Comparison of ENCODE assay signal across 8 cellular contexts in the genomic region with DNA sequence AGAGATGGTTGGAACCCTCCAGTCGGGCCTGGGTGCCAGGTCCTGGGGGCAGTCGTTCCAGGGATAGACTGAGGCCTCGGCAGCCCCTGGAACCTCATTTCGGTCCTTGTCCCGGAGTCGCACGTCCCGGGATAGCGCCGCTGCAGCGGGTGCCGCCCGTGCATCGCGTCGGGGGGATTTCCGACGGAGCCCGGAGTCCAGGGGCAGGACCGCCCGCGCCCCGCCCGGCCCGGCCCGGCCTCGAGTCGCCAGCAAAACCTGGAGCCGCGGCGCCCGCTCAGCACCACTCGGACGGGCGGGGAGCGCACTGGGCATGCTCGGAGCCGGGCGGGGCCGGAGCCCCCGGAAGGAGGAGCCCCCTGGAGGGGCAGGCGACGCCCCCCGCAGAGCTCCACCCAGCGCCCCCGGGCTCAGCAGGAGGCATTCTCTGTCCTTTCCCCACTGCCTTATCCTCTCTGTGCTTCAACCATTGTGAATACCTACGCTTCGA. TPM values are rescaled to one million over a fixed set of nuclear protein-coding genes. Genes with fewer than 3 reads are reported as not detected.
DNase-seq lines count a peak whose midpoint lies in the region; ATAC-seq and TF ChIP-seq lines count a peak whose summit lies in the region.

No MANE protein-coding gene starts in this region.

- no peaks in the 10 kb centered on the region for H3K9me3 Mint-ChIP-seq in Calu3 (ENCODE audit: low read depth, unreplicated experiment)
- H3K9me3 Mint-ChIP-seq in activated naive CD4-positive, alpha-beta T cell treated with anti-CD3 and anti-CD28 coated beads, Interleukin-2, amount 10 ng/mL, durations not matched to agents 7 days and 5 days = no peaks in the 10 kb centered on the region
- peaks cover 0 to 7% (median 0%) of the 10 kb centered on the region in 11 donors for H3K9me3 Mint-ChIP-seq in naive thymus-derived CD4-positive, alpha-beta T cell

- H3K36me3 ChIP-seq in naive thymus-derived CD4-positive, alpha-beta T cell (ENCODE audit: control insufficient read depth in 2 of 3, insufficient read depth in 3 of 3, low read length in 3 of 3) = no peaks in the 10 kb centered on the region

- peaks cover 0 to 4% of the 10 kb centered on the region in 2 donors for H3K27me3 ChIP-seq in naive thymus-derived CD4-positive, alpha-beta T cell (ENCODE audit: control insufficient read depth in 2 of 2, insufficient read depth in 2 of 2, low read length in 2 of 2)

- peak overlapping the region; percentile 69 for H3K27ac Mint-ChIP-seq in Calu3 (ENCODE audit: unreplicated experiment)
- no peak overlapping the region for H3K27ac Mint-ChIP-seq in activated naive CD4-positive, alpha-beta T cell treated with anti-CD3 and anti-CD28 coated beads, Interleukin-2, amount 10 ng/mL, durations not matched to agents 7 days and 5 days
- no peak overlapping the region for H3K27ac Mint-ChIP-seq in naive thymus-derived CD4-positive, alpha-beta T cell

- TF ChIP-seq POLR2A in GM18505 (IDR thresholded peaks at IDR 0.05; ENCODE audit: borderline replicate concordance, extremely low read depth, insufficient read depth, insufficient read length) = no peak

- H3K9me3 ChIP-seq in naive thymus-derived CD4-positive, alpha-beta T cell (ENCODE audit: control insufficient read depth in 2 of 3, low read length in 3 of 3) = no peaks in the 10 kb centered on the region

- ATAC-seq in omental fat pad (ENCODE audit: low FRiP score) (peak; percentile 87), GM18505 (IDR thresholded peaks at IDR 0.05; ENCODE audit: unreplicated experiment) (no peak), GM19351 (IDR thresholded peaks at IDR 0.05; ENCODE audit: unreplicated experiment) (no peak)
- ATAC-seq in naive thymus-derived CD4-positive, alpha-beta T cell = no peak

- peak; percentile 78 for DNase-seq in Calu3
- peak; percentile 89 for DNase-seq in NCI-H82 (lab: John Stamatoyannopoulos, UW)
- peak; percentile 26 for DNase-seq in fibroblast of pulmonary artery (ENCODE audit: low read depth)
- DNase-seq in omental fat pad (ENCODE audit: low spot score) = peak; percentile 35
- DNase-seq in activated naive CD4-positive, alpha-beta T cell treated with anti-CD3 and anti-CD28 coated beads, Interleukin-2, amount 10 ng/mL, durations not matched to agents 7 days and 5 days = no peak
- DNase-seq in naive thymus-derived CD4-positive, alpha-beta T cell = no peak

- peaks cover 39% of the 10 kb centered on the region for H3K36me3 Mint-ChIP-seq in Calu3 (ENCODE audit: insufficient read depth, unreplicated experiment)
- no peaks in the 10 kb centered on the region for H3K36me3 Mint-ChIP-seq in activated naive CD4-positive, alpha-beta T cell treated with anti-CD3 and anti-CD28 coated beads, Interleukin-2, amount 10 ng/mL, durations not matched to agents 7 days and 5 days
- peaks cover 0 to 5% (median 4%) of the 10 kb centered on the region in 5 donors for H3K36me3 Mint-ChIP-seq in naive thymus-derived CD4-positive, alpha-beta T cell

- peak overlapping the region; percentile 73 for H3K4me3 Mint-ChIP-seq in Calu3 (ENCODE audit: low read depth, unreplicated experiment)
- H3K4me3 Mint-ChIP-seq in activated naive CD4-positive, alpha-beta T cell treated with anti-CD3 and anti-CD28 coated beads, Interleukin-2, amount 10 ng/mL, durations not matched to agents 7 days and 5 days = no peak overlapping the region
- no peak overlapping the region for H3K4me3 Mint-ChIP-seq in naive thymus-derived CD4-positive, alpha-beta T cell

- H3K27ac ChIP-seq in naive thymus-derived CD4-positive, alpha-beta T cell (ENCODE audit: low read depth, low read length) = no peak overlapping the region

- POLR2A ChIA-PET in naive thymus-derived CD4-positive, alpha-beta T cell (lab: Charles Lee) = no interaction called here

- BruUV-seq in Calu3 (replicated peaks; lab: Mats Ljungman, UMichigan) = no TSS peak

- TF ChIP-seq CTCF in Calu3 (IDR thresholded peaks at IDR 0.05; ENCODE audit: unreplicated experiment) (no peak), fibroblast of pulmonary artery (IDR thresholded peaks at IDR 0.05; ENCODE audit: low read length, missing control alignments) (no peak), omental fat pad (IDR thresholded peaks at IDR 0.05) (no peak)

- H3K4me1 Mint-ChIP-seq in Calu3 (ENCODE audit: low read depth, unreplicated experiment) = peaks cover 9% of the 10 kb centered on the region
- peaks cover 6% of the 10 kb centered on the region for H3K4me1 Mint-ChIP-seq in activated naive CD4-positive, alpha-beta T cell treated with anti-CD3 and anti-CD28 coated beads, Interleukin-2, amount 10 ng/mL, durations not matched to agents 7 days and 5 days
- H3K4me1 Mint-ChIP-seq in naive thymus-derived CD4-positive, alpha-beta T cell = peaks cover 7 to 13% (median 8%) of the 10 kb centered on the region in 7 donors

- H3K4me1 ChIP-seq in naive thymus-derived CD4-positive, alpha-beta T cell (ENCODE audit: control insufficient read depth in 2 of 2, insufficient read depth in 2 of 2, low read length in 2 of 2) = no peaks in the 10 kb centered on the region

- intact Hi-C loops in Calu3 (cut with micrococcal nuclease; ENCODE audit: unreplicated experiment) = no loop called here
- intact Hi-C loops in naive thymus-derived CD4-positive, alpha-beta T cell (cut with micrococcal nuclease) = no loop called here

- H3K27me3 Mint-ChIP-seq in Calu3 (ENCODE audit: unreplicated experiment) = no peaks in the 10 kb centered on the region
- H3K27me3 Mint-ChIP-seq in activated naive CD4-positive, alpha-beta T cell treated with anti-CD3 and anti-CD28 coated beads, Interleukin-2, amount 10 ng/mL, durations not matched to agents 7 days and 5 days = peaks cover 73% of the 10 kb centered on the region
- H3K27me3 Mint-ChIP-seq in naive thymus-derived CD4-positive, alpha-beta T cell = peaks cover 50 to 76% (median 64%) of the 10 kb centered on the region in 5 donors

- CTCF ChIA-PET in Calu3 (lab: Charles Lee) = interaction anchor here (1.9 kb wide), 1 partner anchor 30 kb away, joined by 5 read pairs; no protein-coding TSS in a partner anchor
- CTCF ChIA-PET in activated naive CD4-positive, alpha-beta T cell treated with anti-CD3 and anti-CD28 coated beads, Interleukin-2, amount 10 ng/mL, durations not matched to agents 7 days and 5 days (lab: Charles Lee) = no interaction called here
- CTCF ChIA-PET in naive thymus-derived CD4-positive, alpha-beta T cell (lab: Charles Lee) = no interaction called here

- peak overlapping the region; percentile 40 for H3K4me3 ChIP-seq in fibroblast of pulmonary artery (replicated peaks; ENCODE audit: low read depth, low read length)
- H3K4me3 ChIP-seq in naive thymus-derived CD4-positive, alpha-beta T cell (ENCODE audit: low read length) = no peak overlapping the region

RNA-seq across cellular contexts. Expression of gene PTPN3, which starts 1.6 kb away (rescaled TPM):
- total RNA-seq in Calu3 (2022) (25.0 and 28.3 TPM in 2 replicates), omental fat pad (10 to 100 TPM in 2 of 4 donors, 1 to 10 TPM in 2; 4.1 to 14.6 (median 7.8) TPM)
- total RNA-seq in naive thymus-derived CD4-positive, alpha-beta T cell = under 1 TPM in 1 of 5 experiments, not detected in 4; 0.89 TPM
- polyA plus RNA-seq in naive thymus-derived CD4-positive, alpha-beta T cell = not detected

Comparison
In these comparisons a context has a peak if more than half of its experiments do, and no peak if none do; other contexts are left out.
1. DNase-seq: peak in Calu3 (single experiment), NCI-H82 (single experiment), fibroblast of pulmonary artery (single experiment) and omental fat pad (single experiment); none in activated naive CD4-positive, alpha-beta T cell treated with anti-CD3 and anti-CD28 coated beads, Interleukin-2, amount 10 ng/mL, durations not matched to agents 7 days and 5 days (single experiment) and naive thymus-derived CD4-positive, alpha-beta T cell (0 of 9).